ENCODE assay signal across 7 cellular contexts in the genomic region with DNA sequence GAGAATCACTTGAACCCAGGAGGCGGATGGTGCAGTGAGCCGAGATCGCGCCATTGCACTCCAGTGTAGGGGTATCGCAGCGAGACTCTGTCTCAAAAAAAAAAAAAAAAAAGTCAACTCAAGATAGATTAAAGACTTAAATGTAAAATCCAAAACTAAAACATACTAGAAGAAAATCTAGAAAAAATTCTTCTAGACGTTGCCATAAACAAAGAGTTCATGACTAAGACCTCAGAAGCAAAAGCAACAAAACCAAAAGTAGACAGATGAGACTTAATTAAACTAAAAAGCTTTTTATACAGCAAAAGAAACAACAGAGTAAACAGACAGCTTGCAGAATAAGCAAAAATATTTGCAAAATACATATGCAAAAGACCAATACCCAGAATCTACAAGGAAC.
"Had no signal": no experiment of that assay in that cellular context is flagged by ENCODE, and none has a peak within 500 bp of the region (broad histone marks: within the 10 kb centered on the region; RNA-seq: fewer than 3 reads in every experiment).

No MANE protein-coding gene starts in this region.

- H3K27me3 Mint-ChIP-seq: IgD-negative memory B cell had no signal

- ATAC-seq: HepG2 had no signal

- DNase-seq: IMR-90, KBM-7, KG1 had no signal

- H3K27ac ChIP-seq: HL-60 had no signal

- FAIRE-seq: HepG2, HTR-8/SVneo had no signal

- H3K4me3 Mint-ChIP-seq: IgD-negative memory B cell had no signal
